In the genomic region with DNA sequence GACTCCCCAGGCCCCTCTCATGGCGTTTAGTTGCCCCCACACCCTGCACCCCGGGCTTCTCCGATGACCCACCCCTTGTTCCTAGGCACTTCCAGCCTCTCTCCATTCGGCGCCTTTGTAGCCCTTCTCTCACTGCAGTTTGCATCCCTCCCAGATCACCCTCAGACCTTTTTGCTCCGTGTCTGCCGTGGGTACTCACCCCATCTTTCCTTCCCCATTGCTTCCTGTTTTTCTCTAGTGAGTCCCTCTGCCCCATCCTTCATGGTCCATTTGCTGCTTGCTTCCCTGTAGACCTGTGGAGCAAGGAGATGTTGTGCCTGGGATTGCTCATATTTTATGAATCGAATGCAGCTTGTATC, we compare ENCODE assay signal across 8 cellular contexts. TPM values are rescaled to one million over a fixed set of nuclear protein-coding genes. Genes with fewer than 3 reads are reported as not detected.
A peak's percentile ranks its signal among the peaks of the same experiment; 100 is the strongest.
DNase-seq lines count a peak whose midpoint lies in the region; ATAC-seq and TF ChIP-seq lines count a peak whose summit lies in the region.

No MANE protein-coding gene starts in this region.

- peak overlapping the region; percentile 93 for H3K4me3 Mint-ChIP-seq in activated CD4-positive, alpha-beta T cell treated with anti-CD3 and anti-CD28 coated beads, Interleukin-2, amount 10 ng/mL, durations not matched to agents 24 days and 14 days

- H3K9me3 Mint-ChIP-seq in activated CD4-positive, alpha-beta T cell treated with anti-CD3 and anti-CD28 coated beads, Interleukin-2, amount 10 ng/mL, durations not matched to agents 24 days and 14 days: no peaks in the 10 kb centered on the region

- peak overlapping the region; percentile 98 for H3K27ac Mint-ChIP-seq in activated CD4-positive, alpha-beta T cell treated with anti-CD3 and anti-CD28 coated beads, Interleukin-2, amount 10 ng/mL, durations not matched to agents 24 days and 14 days

- H3K27ac ChIP-seq in SK-N-MC: no peak overlapping the region

- DNase-seq in activated CD4-positive, alpha-beta T cell treated with anti-CD3 and anti-CD28 coated beads, Interleukin-2, amount 10 ng/mL, durations not matched to agents 24 days and 14 days: no peak
- no peak for DNase-seq in activated CD4-positive, alpha-beta T cell treated with anti-CD3 and anti-CD28 coated beads for 1 hour
- DNase-seq in SK-N-MC (ENCODE audit: low read depth, low spot score) (no peak), fibroblast of the aortic adventitia (ENCODE audit: low read depth) (no peak), renal cortical epithelial cell (ENCODE audit: low read depth) (peak; percentile 24), DMS 273 (lab: John Stamatoyannopoulos, UW; ENCODE audit: unreplicated experiment) (no peak), glomerular visceral epithelial cell (ENCODE audit: extremely low spot score) (no peak)

- H3K4me3 ChIP-seq in SK-N-MC: peak overlapping the region; percentile 77
- H3K4me3 ChIP-seq in fibroblast of the aortic adventitia (ENCODE audit: low read depth, low read length): peak overlapping the region; percentile 98

- TF ChIP-seq CTCF in fibroblast of the aortic adventitia (IDR thresholded peaks at IDR 0.05; ENCODE audit: insufficient read depth, low read length): no peak

- intact Hi-C loops in activated CD4-positive, alpha-beta T cell treated with anti-CD3 and anti-CD28 coated beads, Interleukin-2, amount 10 ng/mL, durations not matched to agents 24 days and 14 days (cut with micrococcal nuclease): loop anchor here (1.0 kb wide), 1 partner anchor 226 kb away; a partner anchor contains a TSS

- ATAC-seq in GM18858 (IDR thresholded peaks at IDR 0.05; ENCODE audit: unreplicated experiment): no peak

- no peaks in the 10 kb centered on the region for H3K27me3 Mint-ChIP-seq in activated CD4-positive, alpha-beta T cell treated with anti-CD3 and anti-CD28 coated beads, Interleukin-2, amount 10 ng/mL, durations not matched to agents 24 days and 14 days

- peaks cover 50% of the 10 kb centered on the region for H3K36me3 Mint-ChIP-seq in activated CD4-positive, alpha-beta T cell treated with anti-CD3 and anti-CD28 coated beads, Interleukin-2, amount 10 ng/mL, durations not matched to agents 24 days and 14 days (ENCODE audit: low read depth)

- H3K9me3 ChIP-seq in SK-N-MC (ENCODE audit: low read depth, low read length): no peaks in the 10 kb centered on the region

- H3K4me1 Mint-ChIP-seq in activated CD4-positive, alpha-beta T cell treated with anti-CD3 and anti-CD28 coated beads, Interleukin-2, amount 10 ng/mL, durations not matched to agents 24 days and 14 days: peaks cover 50% of the 10 kb centered on the region

- H3K9ac ChIP-seq in SK-N-MC (ENCODE audit: insufficient read length): peak overlapping the region; percentile 97

- peaks cover 46% of the 10 kb centered on the region for H3K36me3 ChIP-seq in SK-N-MC (ENCODE audit: insufficient read depth, low read length)

RNA-seq across cellular contexts. Expression of a gene that starts 0.6 kb away (rescaled TPM):
- 88.7 and 89.6 TPM in 2 replicates for total RNA-seq in activated CD4-positive, alpha-beta T cell treated with anti-CD3 and anti-CD28 coated beads, Interleukin-2, amount 10 ng/mL, durations not matched to agents 24 days and 14 days
- 60.6 and 69.7 TPM in 2 replicates for total RNA-seq in fibroblast of the aortic adventitia (ENCODE audit: low replicate concordance)
- 46.7 and 64.9 TPM in 2 replicates for total RNA-seq in renal cortical epithelial cell

RNA-seq across cellular contexts. Expression of a gene that starts 21.2 kb away (rescaled TPM):
- total RNA-seq in activated CD4-positive, alpha-beta T cell treated with anti-CD3 and anti-CD28 coated beads, Interleukin-2, amount 10 ng/mL, durations not matched to agents 24 days and 14 days: 0.31 and 0.58 TPM in 2 replicates
- total RNA-seq in fibroblast of the aortic adventitia (ENCODE audit: low replicate concordance): 0.90 and 0.98 TPM in 2 replicates
- 0.65 and 1.2 TPM in 2 replicates for total RNA-seq in renal cortical epithelial cell

RNA-seq across cellular contexts. Expression of a gene that starts 22.5 kb away (rescaled TPM):
- total RNA-seq in activated CD4-positive, alpha-beta T cell treated with anti-CD3 and anti-CD28 coated beads, Interleukin-2, amount 10 ng/mL, durations not matched to agents 24 days and 14 days: 6.0 and 6.8 TPM in 2 replicates
- total RNA-seq in fibroblast of the aortic adventitia (ENCODE audit: low replicate concordance): 1.5 and 2.2 TPM in 2 replicates
- 0.60 and 0.87 TPM in 2 replicates for total RNA-seq in renal cortical epithelial cell

RNA-seq across cellular contexts. Expression of a gene that starts 36.6 kb away (rescaled TPM):
- total RNA-seq in activated CD4-positive, alpha-beta T cell treated with anti-CD3 and anti-CD28 coated beads, Interleukin-2, amount 10 ng/mL, durations not matched to agents 24 days and 14 days: 0.45 and 0.84 TPM in 2 replicates
- total RNA-seq in fibroblast of the aortic adventitia (ENCODE audit: low replicate concordance): 0.41 TPM in 1 of 2 replicates, not detected in the other
- not detected in 2 replicates for total RNA-seq in renal cortical epithelial cell

RNA-seq across cellular contexts. Expression of a gene that starts 50.0 kb away (rescaled TPM):
- total RNA-seq in activated CD4-positive, alpha-beta T cell treated with anti-CD3 and anti-CD28 coated beads, Interleukin-2, amount 10 ng/mL, durations not matched to agents 24 days and 14 days: 0.26 and 0.47 TPM in 2 replicates
- total RNA-seq in fibroblast of the aortic adventitia (ENCODE audit: low replicate concordance) (0.25 TPM in 1 of 2 replicates, not detected in the other), renal cortical epithelial cell (under 0.01 TPM in 1 of 2 replicates, not detected in the other)
